Comparison of ENCODE assay signal across 8 cellular contexts in genomic region chr13:41960700-41961697, GRCh38. TPM values are rescaled to one million over a fixed set of nuclear protein-coding genes. Genes with fewer than 3 reads are reported as not detected.
DNase-seq lines count a peak whose midpoint lies in the region; ATAC-seq and TF ChIP-seq lines count a peak whose summit lies in the region.

Gene VWA8 (minus strand): TSS chr13:41961109. CDS start chr13:41961015, 94 bp downstream.

- H3K36me3 ChIP-seq in duodenal mucosa (ENCODE audit: control insufficient read depth in 1 of 2, insufficient read depth in 2 of 2, low read length in 2 of 2) (no peaks in the 10 kb centered on the region), right lobe of liver (no peaks in the 10 kb centered on the region)

- TF ChIP-seq CTCF in right lobe of liver (IDR thresholded peaks at IDR 0.05): no peak

- ATAC-seq in GM19023 (IDR thresholded peaks at IDR 0.05; ENCODE audit: unreplicated experiment) (peak; percentile 90), HG03196 (IDR thresholded peaks at IDR 0.05; ENCODE audit: unreplicated experiment) (peak; percentile 83), right lobe of liver (peak; percentile 82 to 93 (median 91))

- peak within 1 kb of the TSS; percentile 70 to 73 for H3K9ac ChIP-seq in duodenal mucosa (ENCODE audit: low read depth in 1 of 2, low read length in 2 of 2)

- H3K4me1 ChIP-seq in duodenal mucosa (ENCODE audit: control insufficient read depth in 1 of 2, insufficient read depth in 2 of 2, low read length in 2 of 2) (peaks cover 12 to 13% of the 10 kb centered on the region in 2 donors), right lobe of liver (peaks cover 0 to 37% (median 4%) of the 10 kb centered on the region in 4 donors)

- peak within 1 kb of the TSS; percentile 39 for H3K27ac ChIP-seq in duodenal mucosa (ENCODE audit: low read depth, low read length)
- peak within 1 kb of the TSS; percentile 87 to 91 (median 90) for H3K27ac ChIP-seq in right lobe of liver

- H3K4me3 ChIP-seq in duodenal mucosa (ENCODE audit: low read depth in 1 of 2, low read length in 2 of 2) (peak within 1 kb of the TSS; percentile 76 to 83), right lobe of liver (peak within 1 kb of the TSS; percentile 80 to 89 (median 80))

- H3K27me3 ChIP-seq in duodenal mucosa (ENCODE audit: control insufficient read depth in 1 of 2, insufficient read depth in 2 of 2, low read length in 2 of 2): no peaks in the 10 kb centered on the region
- H3K27me3 ChIP-seq in right lobe of liver: no peaks in the 10 kb centered on the region

- intact Hi-C loops in right lobe of liver (cut with DNase I): loop anchor here in 1 of 2 donors (10.0 kb wide), 1 partner anchor 84 kb away; the partner anchor contains the start of gene DGKH

- no peaks in the 10 kb centered on the region for H3K9me3 ChIP-seq in duodenal mucosa (ENCODE audit: control insufficient read depth in 1 of 2, low read length in 2 of 2)
- H3K9me3 ChIP-seq in right lobe of liver: no peaks in the 10 kb centered on the region

- WGBS in right lobe of liver (ENCODE audit: insufficient coverage, low coverage, low lambda C conversion rate, missing lambda C conversion rate): 6% methylated on average over 9 of the region's 84 CpGs

- TF ChIP-seq POLR2A in right lobe of liver (IDR thresholded peaks at IDR 0.05): peak; percentile 62

- DNase-seq in AG20443 (ENCODE audit: low spot score): peak; percentile 93
- peak; percentile 79 for DNase-seq in NCI-H748 (lab: John Stamatoyannopoulos, UW; ENCODE audit: unreplicated experiment)
- peak; percentile 85 to 88 for DNase-seq in activated CD4-positive, alpha-beta T cell treated with anti-CD3 and anti-CD28 coated beads, Interleukin-2, amount 50 U/mL, for 48 hours
- peak; percentile 85 to 86 (median 86) for DNase-seq in right lobe of liver
- peak; percentile 78 to 85 for DNase-seq in stimulated activated CD4-positive, alpha-beta T cell treated with anti-CD3 and anti-CD28 coated beads, Interleukin-4, amount 100 ng/mL, for 4 hours

RNA-seq across cellular contexts. Expression of gene VWA8, which starts in this region (rescaled TPM):
- total RNA-seq in right lobe of liver: 10 to 100 TPM; 19.4 to 33.8 (median 30.8) TPM

Comparison
In these comparisons a context has a peak if more than half of its experiments do, and no peak if none do; other contexts are left out.
1. Peak in every context shown above with its lines: DNase-seq, ATAC-seq, H3K4me3 ChIP-seq and H3K27ac ChIP-seq.